8 cellular contexts compared by ENCODE assay signal in genomic region chr2:217223222-217223930, GRCh38.
A peak's percentile ranks its signal among the peaks of the same experiment; 100 is the strongest.
DNase-seq lines count a peak whose midpoint lies in the region; ATAC-seq and TF ChIP-seq lines count a peak whose summit lies in the region.

No MANE protein-coding gene starts in this region.

- peaks cover 12% of the 10 kb centered on the region for H3K36me3 Mint-ChIP-seq in activated T-helper 2 cell treated with anti-CD3 and anti-CD28 coated beads, Interferon-gamma antibody, Interleukin-2, Interleukin-4, amounts not matched to agents 10 μg/mL and 5 μg/mL and 100 μg/mL, durations not matched to agents 14 hours and 24 hours and 36 hours (ENCODE audit: low read depth)
- H3K36me3 Mint-ChIP-seq in naive thymus-derived CD8-positive, alpha-beta T cell: no peaks in the 10 kb centered on the region

- H3K4me1 Mint-ChIP-seq in activated T-helper 2 cell treated with anti-CD3 and anti-CD28 coated beads, Interferon-gamma antibody, Interleukin-2, Interleukin-4, amounts not matched to agents 10 μg/mL and 5 μg/mL and 100 μg/mL, durations not matched to agents 14 hours and 24 hours and 36 hours (ENCODE audit: low read depth): peaks cover 49% of the 10 kb centered on the region
- H3K4me1 Mint-ChIP-seq in naive thymus-derived CD8-positive, alpha-beta T cell: peaks cover 2 to 17% (median 7%) of the 10 kb centered on the region in 4 donors

- H3K9me3 Mint-ChIP-seq in activated T-helper 2 cell treated with anti-CD3 and anti-CD28 coated beads, Interferon-gamma antibody, Interleukin-2, Interleukin-4, amounts not matched to agents 10 μg/mL and 5 μg/mL and 100 μg/mL, durations not matched to agents 14 hours and 24 hours and 36 hours: peaks cover 4% of the 10 kb centered on the region
- H3K9me3 Mint-ChIP-seq in naive thymus-derived CD8-positive, alpha-beta T cell: no peaks in the 10 kb centered on the region

- TF ChIP-seq CTCF in GM12864 (IDR thresholded peaks at IDR 0.05; ENCODE audit: low read depth, low read length, missing control alignments): no peak

- POLR2A ChIA-PET in naive thymus-derived CD8-positive, alpha-beta T cell (lab: Charles Lee): no interaction called here

- peak overlapping the region; percentile 19 for H3K4me3 Mint-ChIP-seq in activated T-helper 2 cell treated with anti-CD3 and anti-CD28 coated beads, Interferon-gamma antibody, Interleukin-2, Interleukin-4, amounts not matched to agents 10 μg/mL and 5 μg/mL and 100 μg/mL, durations not matched to agents 14 hours and 24 hours and 36 hours (ENCODE audit: low read depth)
- H3K4me3 Mint-ChIP-seq in naive thymus-derived CD8-positive, alpha-beta T cell: no peak overlapping the region

- peak overlapping the region; percentile 58 for H3K27ac Mint-ChIP-seq in activated T-helper 2 cell treated with anti-CD3 and anti-CD28 coated beads, Interferon-gamma antibody, Interleukin-2, Interleukin-4, amounts not matched to agents 10 μg/mL and 5 μg/mL and 100 μg/mL, durations not matched to agents 14 hours and 24 hours and 36 hours
- H3K27ac Mint-ChIP-seq in naive thymus-derived CD8-positive, alpha-beta T cell: no peak overlapping the region

- intact Hi-C loops in activated T-helper 2 cell treated with anti-CD3 and anti-CD28 coated beads, Interferon-gamma antibody, Interleukin-2, Interleukin-4, amounts not matched to agents 10 μg/mL and 5 μg/mL and 100 μg/mL, durations not matched to agents 14 hours and 24 hours and 36 hours (cut with micrococcal nuclease): loop anchor here (1.0 to 10.0 kb wide), 10 partner anchors 61 to 1671 kb away; no protein-coding TSS in a partner anchor

- H3K4me3 ChIP-seq in GM12864 (ENCODE audit: low read depth, low read length): no peak overlapping the region

- peaks cover 4% of the 10 kb centered on the region for H3K27me3 Mint-ChIP-seq in activated T-helper 2 cell treated with anti-CD3 and anti-CD28 coated beads, Interferon-gamma antibody, Interleukin-2, Interleukin-4, amounts not matched to agents 10 μg/mL and 5 μg/mL and 100 μg/mL, durations not matched to agents 14 hours and 24 hours and 36 hours (ENCODE audit: low read depth)
- H3K27me3 Mint-ChIP-seq in naive thymus-derived CD8-positive, alpha-beta T cell: peaks cover 0 to 8% (median 0%) of the 10 kb centered on the region in 5 donors

- DNase-seq in GM12864 (ENCODE audit: low read depth) (peak; percentile 82), HT1080 (ENCODE audit: low read depth) (peak; percentile 97), kidney tubule cell (ENCODE audit: low spot score) (peak; percentile 97), NCI-H1092 (lab: John Stamatoyannopoulos, UW) (no peak), anterior cingulate cortex (lab: John Stamatoyannopoulos, UW) (no peak)
- DNase-seq in activated T-helper 2 cell treated with anti-CD3 and anti-CD28 coated beads, Interferon-gamma antibody, Interleukin-2, Interleukin-4, amounts not matched to agents 10 μg/mL and 5 μg/mL and 100 μg/mL, durations not matched to agents 14 hours and 24 hours and 36 hours (ENCODE audit: low spot score): peak; percentile 56
- no peak for DNase-seq in naive thymus-derived CD8-positive, alpha-beta T cell

- ATAC-seq in GM21528 (IDR thresholded peaks at IDR 0.05; ENCODE audit: low FRiP score, unreplicated experiment): peak; percentile 74
- ATAC-seq in naive thymus-derived CD8-positive, alpha-beta T cell: no peak

Comparison
In these comparisons a context has a peak if more than half of its experiments do, and no peak if none do; other contexts are left out.
1. DNase-seq: peak in GM12864 (single experiment), HT1080 (single experiment), activated T-helper 2 cell treated with anti-CD3 and anti-CD28 coated beads, Interferon-gamma antibody, Interleukin-2, Interleukin-4, amounts not matched to agents 10 μg/mL and 5 μg/mL and 100 μg/mL, durations not matched to agents 14 hours and 24 hours and 36 hours (single experiment) and kidney tubule cell (single experiment); none in NCI-H1092 (single experiment), anterior cingulate cortex (0 of 58) and naive thymus-derived CD8-positive, alpha-beta T cell (0 of 10).